1 cellular context compared by ENCODE assay signal in genomic region chr11:6681949-6682348, GRCh38.
TF ChIP-seq lines count a peak whose summit lies in the region.

No MANE protein-coding gene starts in this region.

TF ChIP-seq in H1, 55 proteins besides CTCF, POLR2A, EP300 and RAD21 (continued from another document):
- TF ChIP-seq ATF2 (IDR thresholded peaks at IDR 0.05; ENCODE audit: low read length) = no peak
- TF ChIP-seq POU5F1 (IDR thresholded peaks at IDR 0.05; ENCODE audit: low read depth, low read length) = no peak
- no peak for TF ChIP-seq SAP30 (IDR thresholded peaks at IDR 0.05; ENCODE audit: insufficient read depth, insufficient replicate concordance, low read length)
